ENCODE assay signal across 27 cellular contexts in the genomic region with DNA sequence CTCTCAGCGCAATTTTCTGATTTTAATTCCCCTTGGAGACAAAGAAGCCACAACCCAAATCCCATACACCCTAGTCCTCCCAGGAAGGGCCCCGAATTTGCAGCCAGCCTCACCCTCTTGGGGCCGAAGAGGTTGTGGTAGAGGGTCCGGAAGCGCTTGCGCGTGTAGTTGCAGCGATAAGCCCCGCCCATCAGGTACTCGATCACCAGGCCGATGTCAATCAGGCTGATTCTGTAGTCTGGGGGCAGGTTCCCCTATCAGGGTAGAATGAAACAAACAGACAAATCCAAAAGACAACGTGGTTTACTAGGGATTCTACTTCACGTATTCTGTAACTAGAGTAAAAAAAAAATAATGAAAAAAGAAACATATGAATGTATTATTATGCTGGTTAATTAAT.
"Had no signal": no experiment of that assay in that cellular context is flagged by ENCODE, and none has a peak within 500 bp of the region (broad histone marks: within the 10 kb centered on the region; RNA-seq: fewer than 3 reads in every experiment).

No MANE protein-coding gene starts in this region.

- H3K4me3 Mint-ChIP-seq: activated CD4-positive, alpha-beta memory T cell treated with anti-CD3 and anti-CD28 coated beads for 36 hours; activated CD8-positive, alpha-beta memory T cell treated with anti-CD3 and anti-CD28 coated beads, Interleukin-2, amount 10 ng/mL, durations not matched to agents 7 days and 5 days; activated naive CD8-positive, alpha-beta T cell; activated T-helper 1 cell treated with anti-CD3 and anti-CD28 coated beads, Interleukin-12 subunit alpha, Interleukin-12 subunit beta, Interleukin-2, Interleukin-4 antibody, amounts not matched to agents 30 ng/mL and 10 ng/mL and 1 ng/mL, durations not matched to agents 14 hours and 24 hours and 36 hours; central memory CD8-positive, alpha-beta T cell; effector memory CD8-positive, alpha-beta T cell; natural killer cell; stimulated activated naive B cell treated with anti-CD40 and anti-IgM and Interleukin-4, amounts not matched to agents 10 μg/mL and 1 μg/mL and 100 μg/mL, for 72 hours; T-cell; T-helper 2 cell treated with Interferon-gamma antibody and Interleukin-4, amounts not matched to agents 5 μg/mL and 100 μg/mL, for 36 hours had no signal

- H3K27ac ChIP-seq: breast epithelium, colonic mucosa, dorsolateral prefrontal cortex, esophagus muscularis mucosa, upper lobe of left lung had no signal

- H3K4me1 Mint-ChIP-seq: activated CD8-positive, alpha-beta memory T cell treated with anti-CD3 and anti-CD28 coated beads, Interleukin-2, amount 10 ng/mL, durations not matched to agents 7 days and 5 days had no signal

- H3K9me3 ChIP-seq: breast epithelium, colonic mucosa, esophagus muscularis mucosa, upper lobe of left lung had no signal

- H3K4me1 ChIP-seq: breast epithelium, colonic mucosa, esophagus muscularis mucosa, upper lobe of left lung had no signal

- H3K27ac Mint-ChIP-seq: activated CD4-positive, alpha-beta memory T cell treated with anti-CD3 and anti-CD28 coated beads for 36 hours; activated CD8-positive, alpha-beta memory T cell treated with anti-CD3 and anti-CD28 coated beads, Interleukin-2, amount 10 ng/mL, durations not matched to agents 7 days and 5 days; activated naive CD8-positive, alpha-beta T cell; activated T-helper 1 cell treated with anti-CD3 and anti-CD28 coated beads, Interleukin-12 subunit alpha, Interleukin-12 subunit beta, Interleukin-2, Interleukin-4 antibody, amounts not matched to agents 30 ng/mL and 10 ng/mL and 1 ng/mL, durations not matched to agents 14 hours and 24 hours and 36 hours; effector memory CD8-positive, alpha-beta T cell; natural killer cell; stimulated activated naive B cell treated with anti-CD40 and anti-IgM and Interleukin-4, amounts not matched to agents 10 μg/mL and 1 μg/mL and 100 μg/mL, for 72 hours; T-cell; T-helper 2 cell treated with Interferon-gamma antibody and Interleukin-4, amounts not matched to agents 5 μg/mL and 100 μg/mL, for 36 hours had no signal

- DNase-seq: activated CD4-positive, alpha-beta memory T cell treated with anti-CD3 and anti-CD28 coated beads for 36 hours; activated CD8-positive, alpha-beta memory T cell treated with anti-CD3 and anti-CD28 coated beads, Interleukin-2, amount 10 ng/mL, durations not matched to agents 7 days and 5 days; activated gamma-delta T cell; amniotic stem cell; colonic mucosa; dorsolateral prefrontal cortex; effector memory CD8-positive, alpha-beta T cell; head of caudate nucleus; hypothalamus; islet precursor cell; left cardiac atrium; midbrain; natural killer cell; small intestine; stimulated activated CD8-positive, alpha-beta memory T cell treated with anti-CD3 and anti-CD28 coated beads, Interleukin-4, amount 100 ng/mL, for 48 hours; stimulated activated naive B cell treated with anti-CD40 and anti-IgM and Interleukin-4, amounts not matched to agents 10 μg/mL and 1 μg/mL and 100 μg/mL, for 72 hours; upper lobe of left lung had no signal

- H3K36me3 ChIP-seq: breast epithelium, colonic mucosa, esophagus muscularis mucosa, upper lobe of left lung had no signal

- H3K36me3 Mint-ChIP-seq: activated CD4-positive, alpha-beta memory T cell treated with anti-CD3 and anti-CD28 coated beads for 36 hours; activated CD8-positive, alpha-beta memory T cell treated with anti-CD3 and anti-CD28 coated beads, Interleukin-2, amount 10 ng/mL, durations not matched to agents 7 days and 5 days; activated naive CD8-positive, alpha-beta T cell; natural killer cell; stimulated activated naive B cell treated with anti-CD40 and anti-IgM and Interleukin-4, amounts not matched to agents 10 μg/mL and 1 μg/mL and 100 μg/mL, for 72 hours; T-cell had no signal

- H3K4me3 ChIP-seq: breast epithelium, colonic mucosa, dorsolateral prefrontal cortex, esophagus muscularis mucosa, upper lobe of left lung had no signal

- FAIRE-seq: frontal cortex, small intestine, TTC549 had no signal

- H3K27me3 ChIP-seq: breast epithelium, colonic mucosa, dorsolateral prefrontal cortex, esophagus muscularis mucosa, upper lobe of left lung had no signal

- H3K9me3 Mint-ChIP-seq: activated CD4-positive, alpha-beta memory T cell treated with anti-CD3 and anti-CD28 coated beads for 36 hours; activated T-helper 1 cell treated with anti-CD3 and anti-CD28 coated beads, Interleukin-12 subunit alpha, Interleukin-12 subunit beta, Interleukin-2, Interleukin-4 antibody, amounts not matched to agents 30 ng/mL and 10 ng/mL and 1 ng/mL, durations not matched to agents 14 hours and 24 hours and 36 hours; central memory CD8-positive, alpha-beta T cell; effector memory CD8-positive, alpha-beta T cell; natural killer cell; stimulated activated naive B cell treated with anti-CD40 and anti-IgM and Interleukin-4, amounts not matched to agents 10 μg/mL and 1 μg/mL and 100 μg/mL, for 72 hours; T-cell; T-helper 2 cell treated with Interferon-gamma antibody and Interleukin-4, amounts not matched to agents 5 μg/mL and 100 μg/mL, for 36 hours had no signal

- ATAC-seq: activated CD8-positive, alpha-beta memory T cell treated with anti-CD3 and anti-CD28 coated beads, Interleukin-2, amount 10 ng/mL, durations not matched to agents 7 days and 5 days; effector memory CD8-positive, alpha-beta T cell; left cardiac atrium; sciatic nerve; T-cell had no signal
